In the genomic region with DNA sequence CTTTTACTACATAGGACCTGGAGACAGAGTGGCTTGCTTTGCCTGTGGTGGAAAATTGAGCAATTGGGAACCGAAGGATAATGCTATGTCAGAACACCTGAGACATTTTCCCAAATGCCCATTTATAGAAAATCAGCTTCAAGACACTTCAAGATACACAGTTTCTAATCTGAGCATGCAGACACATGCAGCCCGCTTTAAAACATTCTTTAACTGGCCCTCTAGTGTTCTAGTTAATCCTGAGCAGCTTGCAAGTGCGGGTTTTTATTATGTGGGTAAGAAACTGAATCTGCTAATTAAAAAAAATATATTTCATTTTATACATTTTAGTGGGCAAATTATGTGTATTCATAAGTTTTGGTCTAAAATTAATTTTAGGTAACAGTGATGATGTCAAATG, we compare ENCODE assay signal across 19 cellular contexts. TPM values are rescaled to one million over a fixed set of nuclear protein-coding genes. Genes with fewer than 3 reads are reported as not detected.
A peak's percentile ranks its signal among the peaks of the same experiment; 100 is the strongest.
DNase-seq lines count a peak whose midpoint lies in the region; ATAC-seq and TF ChIP-seq lines count a peak whose summit lies in the region.
"Had no signal": no experiment of that assay in that cellular context is flagged by ENCODE, and none has a peak within 500 bp of the region (broad histone marks: within the 10 kb centered on the region; RNA-seq: fewer than 3 reads in every experiment).

No MANE protein-coding gene starts in this region.

- no peaks in the 10 kb centered on the region for H3K9me2 ChIP-seq in SU-DHL-6 (replicated peaks; ENCODE audit: insufficient read depth, low read length)

- H3K27ac ChIP-seq in C4-2B (no peak overlapping the region), DND-41 (ENCODE audit: low read length) (no peak overlapping the region), SU-DHL-6 (ENCODE audit: low read depth, low read length) (peak overlapping the region; percentile 94; the same call in 1 of the 2 replicates), Peyer's patch (no peak overlapping the region)
- H3K27ac ChIP-seq: cardiac muscle cell, hepatocyte had no signal

- no peaks in the 10 kb centered on the region for H3K9me3 Mint-ChIP-seq in stimulated activated effector memory CD8-positive, alpha-beta T cell treated with anti-CD3 and anti-CD28 coated beads, Interleukin-12 subunit alpha, Interleukin-12 subunit beta, amount 100 ng/mL, for 72 hours
- H3K9me3 Mint-ChIP-seq: natural killer cell treated with Interleukin-12 subunit alpha and Interleukin-12 subunit beta and Interleukin-15 and Interleukin-18, amount 100 ng/mL, for 72 hours had no signal

- H4K20me1 ChIP-seq in DND-41 (ENCODE audit: insufficient read depth, low read length) = no peaks in the 10 kb centered on the region
- peaks cover 21% of the 10 kb centered on the region; the same call in 1 of the 2 replicates for H4K20me1 ChIP-seq in SU-DHL-6 (ENCODE audit: low read depth, low read length)

- H3K9me3 ChIP-seq in DND-41 (ENCODE audit: insufficient read depth, low read length, severe bottlenecking) (no peaks in the 10 kb centered on the region), SU-DHL-6 (ENCODE audit: insufficient read depth, low read length) (no peaks in the 10 kb centered on the region), Peyer's patch (no peaks in the 10 kb centered on the region)
- H3K9me3 ChIP-seq: uterus had no signal

- TF ChIP-seq CTCF in C4-2B (conservative IDR thresholded peaks at IDR 0.05) (0 out of 2 replicates have a peak, but pooled peaks have one; percentile 8), DND-41 (IDR thresholded peaks at IDR 0.05; ENCODE audit: borderline replicate concordance, extremely low read depth, low read length, poor library complexity, severe bottlenecking) (peak; percentile 14), SU-DHL-6 (IDR thresholded peaks at IDR 0.05; ENCODE audit: insufficient read depth, low read length, poor library complexity, severe bottlenecking) (no peak), Peyer's patch (IDR thresholded peaks at IDR 0.05) (no peak)

- H3K9ac ChIP-seq in DND-41 (ENCODE audit: low read depth, low read length) (no peak overlapping the region), SU-DHL-6 (ENCODE audit: low read length) (no peak overlapping the region)

- no peak for DNase-seq in DND-41
- DNase-seq in AG20443 (ENCODE audit: low spot score) = no peak
- no peak for DNase-seq in Peyer's patch
- no peak for DNase-seq in stimulated activated effector memory CD8-positive, alpha-beta T cell treated with anti-CD3 and anti-CD28 coated beads, Interleukin-12 subunit alpha, Interleukin-12 subunit beta, amount 100 ng/mL, for 72 hours (ENCODE audit: low spot score in 2 of 2)
- DNase-seq: activated CD8-positive, alpha-beta T cell treated with anti-CD3 and anti-CD28 coated beads, Interleukin-2, amount 10 ng/mL, durations not matched to agents 7 days and 5 days; DMS 273 treated with DMSO at 0.1 percent for 48 hours; NCI-H1436 treated with DMSO at 0.1 percent for 48 hours; NCI-H774; posterior cingulate gyrus; stimulated activated CD4-positive, alpha-beta T cell treated with anti-CD3 and anti-CD28 coated beads, Interleukin-2, amount 100 ng/mL, for 48 hours; uterus had no signal

- H3K4me1 Mint-ChIP-seq in stimulated activated effector memory CD8-positive, alpha-beta T cell treated with anti-CD3 and anti-CD28 coated beads, Interleukin-12 subunit alpha, Interleukin-12 subunit beta, amount 100 ng/mL, for 72 hours = peaks cover 30% of the 10 kb centered on the region

- H3K27me3 ChIP-seq in DND-41 (ENCODE audit: insufficient read depth, low read length, poor library complexity) (no peaks in the 10 kb centered on the region), SU-DHL-6 (ENCODE audit: low read length) (no peaks in the 10 kb centered on the region), Peyer's patch (no peaks in the 10 kb centered on the region)
- H3K27me3 ChIP-seq: cardiac muscle cell, hepatocyte, uterus had no signal

- no peak for TF ChIP-seq POLR2A in Peyer's patch (IDR thresholded peaks at IDR 0.05)

- H3K4me3 Mint-ChIP-seq in stimulated activated effector memory CD8-positive, alpha-beta T cell treated with anti-CD3 and anti-CD28 coated beads, Interleukin-12 subunit alpha, Interleukin-12 subunit beta, amount 100 ng/mL, for 72 hours = no peak overlapping the region
- H3K4me3 Mint-ChIP-seq: activated CD8-positive, alpha-beta T cell treated with anti-CD3 and anti-CD28 coated beads, Interleukin-2, amount 10 ng/mL, durations not matched to agents 7 days and 5 days; natural killer cell treated with Interleukin-12 subunit alpha and Interleukin-12 subunit beta and Interleukin-15 and Interleukin-18, amount 100 ng/mL, for 72 hours had no signal

- peaks cover 100% of the 10 kb centered on the region for H3K36me3 Mint-ChIP-seq in stimulated activated effector memory CD8-positive, alpha-beta T cell treated with anti-CD3 and anti-CD28 coated beads, Interleukin-12 subunit alpha, Interleukin-12 subunit beta, amount 100 ng/mL, for 72 hours

- peaks cover 77% of the 10 kb centered on the region for H3F3A ChIP-seq in SU-DHL-6 (ENCODE audit: insufficient read depth)

- H3K4me2 ChIP-seq in DND-41 (ENCODE audit: insufficient read depth, low read length) (no peak overlapping the region), SU-DHL-6 (ENCODE audit: low read depth, low read length, poor library complexity, severe bottlenecking) (peak overlapping the region; percentile 93)
- H3K4me2 ChIP-seq: hepatocyte had no signal

- no peaks in the 10 kb centered on the region; the same call in 1 of the 2 replicates for H3K36me3 ChIP-seq in DND-41 (ENCODE audit: insufficient read depth, low read length)
- H3K36me3 ChIP-seq in SU-DHL-6 (ENCODE audit: low read length) = peaks cover 81% of the 10 kb centered on the region
- peaks cover 0 to 44% (median 6%) of the 10 kb centered on the region in 3 donors for H3K36me3 ChIP-seq in Peyer's patch
- H3K36me3 ChIP-seq: cardiac muscle cell, uterus had no signal

- no peaks in the 10 kb centered on the region for H3K79me2 ChIP-seq in DND-41 (ENCODE audit: insufficient read depth, low read length)
- H3K79me2 ChIP-seq in SU-DHL-6 (ENCODE audit: insufficient read depth, low read length) = peaks cover 63% of the 10 kb centered on the region
- H3K79me2 ChIP-seq: hepatocyte had no signal

- H3K27ac Mint-ChIP-seq in stimulated activated effector memory CD8-positive, alpha-beta T cell treated with anti-CD3 and anti-CD28 coated beads, Interleukin-12 subunit alpha, Interleukin-12 subunit beta, amount 100 ng/mL, for 72 hours = no peak overlapping the region
- H3K27ac Mint-ChIP-seq: natural killer cell treated with Interleukin-12 subunit alpha and Interleukin-12 subunit beta and Interleukin-15 and Interleukin-18, amount 100 ng/mL, for 72 hours had no signal

- H3K4me1 ChIP-seq in DND-41 (ENCODE audit: insufficient read depth, low read length) (peaks cover 35% of the 10 kb centered on the region), Peyer's patch (peaks cover 0 to 9% (median 0%) of the 10 kb centered on the region in 4 donors)
- H3K4me1 ChIP-seq: uterus had no signal

- H2AFZ ChIP-seq in DND-41 (ENCODE audit: low read depth, low read length) (no peak overlapping the region), SU-DHL-6 (ENCODE audit: low read depth, low read length, severe bottlenecking) (no peak overlapping the region)
- H2AFZ ChIP-seq: hepatocyte had no signal

- ATAC-seq in DND-41 (ENCODE audit: insufficient read depth, low read depth) (no peak), esophagus mucosa (peak; percentile 36), GM21529 (IDR thresholded peaks at IDR 0.05; ENCODE audit: unreplicated experiment) (no peak)
- ATAC-seq in stimulated activated effector memory CD8-positive, alpha-beta T cell treated with anti-CD3 and anti-CD28 coated beads, Interleukin-12 subunit alpha, Interleukin-12 subunit beta, amount 100 ng/mL, for 72 hours = no peak
- ATAC-seq: activated CD8-positive, alpha-beta T cell treated with anti-CD3 and anti-CD28 coated beads, Interleukin-2, amount 10 ng/mL, durations not matched to agents 7 days and 5 days; natural killer cell treated with Interleukin-12 subunit alpha and Interleukin-12 subunit beta and Interleukin-15 and Interleukin-18, amount 100 ng/mL, for 72 hours had no signal

- H3K4me3 ChIP-seq in DND-41 (ENCODE audit: low read depth in 1 of 2, low read length in 2 of 2) (no peak overlapping the region), SU-DHL-6 (ENCODE audit: insufficient read depth, low read length, poor library complexity, severe bottlenecking) (no peak overlapping the region), Peyer's patch (no peak overlapping the region)
- H3K4me3 ChIP-seq: cardiac muscle cell, hepatocyte, lung, uterus had no signal

RNA-seq across cellular contexts. Expression of a gene that starts 7.8 kb away (rescaled TPM):
- total RNA-seq in esophagus mucosa = 2.2 TPM
- 100 to 1,000 TPM in 2 of 4 donors, 10 to 100 TPM in 2; 33.8 to 160 (median 92.3) TPM for total RNA-seq in Peyer's patch

RNA-seq across cellular contexts. Expression of a gene that starts 21.9 kb away (rescaled TPM):
- 22.1 TPM for total RNA-seq in esophagus mucosa
- 10 to 100 TPM; 30.5 to 88.8 (median 60.8) TPM for total RNA-seq in Peyer's patch

Comparison
In these comparisons a context has a peak if more than half of its experiments do, and no peak if none do; other contexts are left out.
1. CTCF ChIP-seq: peak in C4-2B (single experiment) and DND-41 (single experiment); none in SU-DHL-6 (single experiment) and Peyer's patch (0 of 6).
2. RNA of a gene that starts 7.8 kb away (total RNA-seq): 33.8 to 160 TPM in Peyer's patch; 2.2 TPM in esophagus mucosa (single experiment); every median in the first group is over 10 times any median in the second.